In the genomic region with DNA sequence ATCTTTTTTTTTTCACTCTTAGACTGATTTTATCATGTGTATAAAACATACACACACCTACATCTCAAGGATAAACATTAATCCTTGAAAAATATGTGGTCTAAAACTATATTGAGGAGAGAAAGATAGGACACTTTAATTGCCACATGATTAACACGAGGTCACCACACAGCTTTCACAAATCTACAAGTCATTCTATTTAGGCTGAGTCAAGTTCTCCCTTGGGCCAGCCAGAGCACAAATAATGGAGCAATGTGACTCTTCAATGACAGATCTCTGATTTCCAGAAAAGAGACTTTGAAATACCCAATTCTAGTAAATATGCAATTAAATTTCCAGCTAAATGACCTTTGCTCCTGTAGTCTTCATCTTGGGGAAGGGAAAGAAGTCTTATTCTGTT, we compare ENCODE assay signal across 25 cellular contexts. TPM values are rescaled to one million over a fixed set of nuclear protein-coding genes. Genes with fewer than 3 reads are reported as not detected.
DNase-seq lines count a peak whose midpoint lies in the region; ATAC-seq, FAIRE-seq and TF ChIP-seq lines count a peak whose summit lies in the region.
"Had no signal": no experiment of that assay in that cellular context is flagged by ENCODE, and none has a peak within 500 bp of the region (broad histone marks: within the 10 kb centered on the region; RNA-seq: fewer than 3 reads in every experiment).

No MANE protein-coding gene starts in this region.

- TF ChIP-seq POLR2A in uterus (IDR thresholded peaks at IDR 0.05): no peak

- intact Hi-C loops in pancreas (cut with DNase I) (no loop called here), uterus (cut with DNase I; ENCODE audit: low total_unique reads) (no loop called here)

- H3K4me1 ChIP-seq in hepatocyte (ENCODE audit: insufficient read depth): peaks cover 10% of the 10 kb centered on the region
- peaks cover 3 to 51% (median 21%) of the 10 kb centered on the region in 3 donors for H3K4me1 ChIP-seq in pancreas
- no peaks in the 10 kb centered on the region for H3K4me1 ChIP-seq in uterus
- H3K4me1 ChIP-seq: BE2C had no signal

- H3K4me2 ChIP-seq in hepatocyte: no peak overlapping the region
- H3K4me2 ChIP-seq: KMS-11 had no signal

- H3K9me2 ChIP-seq in hepatocyte (replicated peaks; ENCODE audit: insufficient read depth): no peaks in the 10 kb centered on the region

- H3K4me3 ChIP-seq in hepatocyte (no peak overlapping the region), pancreas (no peak overlapping the region), uterus (no peak overlapping the region)
- H3K4me3 ChIP-seq: GM12878 had no signal

- 57% methylated on average over 1 of the region's 1 CpG for WGBS in hepatocyte (ENCODE audit: low lambda C conversion rate, missing lambda C conversion rate)
- WGBS in pancreas, 2 donors: 16 to 21% methylated on average over 1 of the region's 1 CpG

- H3K9me3 ChIP-seq in hepatocyte (ENCODE audit: low read depth) (no peaks in the 10 kb centered on the region), pancreas (no peaks in the 10 kb centered on the region), uterus (no peaks in the 10 kb centered on the region)
- H3K9me3 ChIP-seq: BE2C had no signal

- no peaks in the 10 kb centered on the region for H4K20me1 ChIP-seq in hepatocyte (ENCODE audit: insufficient read depth, poor library complexity, severe bottlenecking)

- H3K27ac ChIP-seq in hepatocyte (peak overlapping the region; percentile 47), pancreas (peak overlapping the region in 3 of 4 donors; percentile 38 to 79 (median 40)), uterus (no peak overlapping the region)
- H3K27ac ChIP-seq: KMS-11 had no signal

- no peaks in the 10 kb centered on the region for H3K79me2 ChIP-seq in hepatocyte

- H3K36me3 ChIP-seq in hepatocyte (replicated peaks; ENCODE audit: insufficient read depth, low read depth) (no peaks in the 10 kb centered on the region), pancreas (no peaks in the 10 kb centered on the region), uterus (no peaks in the 10 kb centered on the region)
- H3K36me3 ChIP-seq: BE2C had no signal

- H2AFZ ChIP-seq in hepatocyte: no peak overlapping the region

- TF ChIP-seq CTCF in hepatocyte (IDR thresholded peaks at IDR 0.05; ENCODE audit: poor library complexity): no peak
- no peak for TF ChIP-seq CTCF in pancreas (IDR thresholded peaks at IDR 0.05)
- TF ChIP-seq CTCF in uterus (IDR thresholded peaks at IDR 0.05): no peak

- DNase-seq in DMS53 (lab: John Stamatoyannopoulos, UW): peak; percentile 21
- no peak for DNase-seq in DMS53 treated with DMSO at 0.1 percent for 48 hours (lab: John Stamatoyannopoulos, UW; ENCODE audit: unreplicated experiment)
- no peak for DNase-seq in hepatocyte (ENCODE audit: low spot score)
- DNase-seq in pancreas: peak in 1 of 6 donors; percentile 20
- no peak for DNase-seq in uterus
- DNase-seq in hepatic stellate cell (ENCODE audit: low spot score): no peak
- DNase-seq in urothelium cell line (ENCODE audit: low spot score): no peak
- DNase-seq in GM03348 (ENCODE audit: low spot score): no peak
- DNase-seq: 8988T; BE2C; CD4-positive, CD25-positive, alpha-beta regulatory T cell; COR-L47; GF-D8; NCI-H1417; NCI-H187 treated with DMSO at 0.1 percent for 48 hours; NCI-H226; NCI-H524; NCI-H82; OCI-M1; RPMI8226; SIG-M5 had no signal

- H3K27me3 ChIP-seq in hepatocyte: no peaks in the 10 kb centered on the region
- H3K27me3 ChIP-seq in pancreas: no peaks in the 10 kb centered on the region
- no peaks in the 10 kb centered on the region for H3K27me3 ChIP-seq in uterus
- H3K27me3 ChIP-seq: BE2C had no signal

- no peak for FAIRE-seq in pancreas (lab: Jason Lieb, UNC)
- no peak for FAIRE-seq in urothelium cell line (lab: Jason Lieb, UNC)
- FAIRE-seq: GM12878, H1 had no signal

- peak; percentile 54 to 74 (median 72) for ATAC-seq in pancreas
- ATAC-seq: GM12878 had no signal

RNA-seq across cellular contexts. Expression of gene ADH4, which starts 12.9 kb away (rescaled TPM):
- 23.5 and 24.0 TPM in 2 replicates for total RNA-seq in hepatocyte
- 9.2 and 11.0 TPM in 2 replicates for polyA plus RNA-seq in hepatocyte
- under 1 TPM in 4 of 6 donors, not detected in 2; 0.14 to 0.58 (median 0.34) TPM for total RNA-seq in pancreas
- under 1 TPM in 1 of 2 donors, not detected in 1; 0.09 TPM for polyA plus RNA-seq in pancreas
- total RNA-seq in uterus: 1 to 10 TPM in 1 of 4 donors, not detected in 3; 3.2 TPM
- total RNA-seq: CD4-positive, CD25-positive, alpha-beta regulatory T cell; GM12878; H1; M059J had no signal
- polyA plus RNA-seq: CD4-positive, CD25-positive, alpha-beta regulatory T cell; GM12878; H1 had no signal

Comparison
In these comparisons a context has a peak if more than half of its experiments do, and no peak if none do; other contexts are left out.
1. H3K27ac ChIP-seq: peak in hepatocyte (single experiment) and pancreas (3 of 4); none in uterus (0 of 2).